ENCODE assay signal across 8 cellular contexts in genomic region chr17:48831549-48831883, GRCh38. TPM values are rescaled to one million over a fixed set of nuclear protein-coding genes. Genes with fewer than 3 reads are reported as not detected.
DNase-seq lines count a peak whose midpoint lies in the region; ATAC-seq, FAIRE-seq and TF ChIP-seq lines count a peak whose summit lies in the region.

No MANE protein-coding gene starts in this region.

- 1% methylated on average over 8 of the region's 8 CpGs for WGBS in esophagus, 2 donors

- H3K9me3 Mint-ChIP-seq in CD8-positive, alpha-beta memory T cell: no peaks in the 10 kb centered on the region

- H3K9me3 ChIP-seq in CD8-positive, alpha-beta memory T cell (ENCODE audit: low read length): no peaks in the 10 kb centered on the region
- no peaks in the 10 kb centered on the region for H3K9me3 ChIP-seq in Peyer's patch
- H3K9me3 ChIP-seq in esophagus (ENCODE audit: control insufficient read depth in 2 of 2, insufficient read depth in 1 of 2, low read depth in 1 of 2, low read length in 1 of 2): no peaks in the 10 kb centered on the region
- no peaks in the 10 kb centered on the region for H3K9me3 ChIP-seq in parathyroid adenoma (ENCODE audit: control insufficient read depth, low read length)

- TF ChIP-seq CTCF in Peyer's patch (IDR thresholded peaks at IDR 0.05): no peak
- TF ChIP-seq CTCF in parathyroid adenoma (IDR thresholded peaks at IDR 0.05): no peak

- peaks cover 49% of the 10 kb centered on the region for H3K4me1 ChIP-seq in CD8-positive, alpha-beta memory T cell (ENCODE audit: insufficient read depth, low read length)
- H3K4me1 ChIP-seq in Peyer's patch (peaks cover 0 to 35% (median 5%) of the 10 kb centered on the region in 4 donors), esophagus (ENCODE audit: control insufficient read depth in 2 of 2, insufficient read depth in 2 of 2, low read length in 1 of 2) (peaks cover 2 to 5% of the 10 kb centered on the region in 2 donors), parathyroid adenoma (peaks cover 18% of the 10 kb centered on the region)

- H3K79me2 ChIP-seq in parathyroid adenoma: peaks cover 36% of the 10 kb centered on the region

- CTCF ChIA-PET in CD8-positive, alpha-beta memory T cell (lab: Charles Lee): interaction anchor here (0.9 to 3.3 kb wide), 4 partner anchors 9 to 17 kb away, joined by 3 to 13 read pairs (median 6); no protein-coding TSS in a partner anchor

- ATAC-seq in GM18861 (IDR thresholded peaks at IDR 0.05; ENCODE audit: unreplicated experiment): no peak

- peaks cover 0 to 14% (median 3%) of the 10 kb centered on the region in 3 donors for H3K36me3 Mint-ChIP-seq in CD8-positive, alpha-beta memory T cell

- H3K4me3 Mint-ChIP-seq in CD8-positive, alpha-beta memory T cell: peak overlapping the region; percentile 95 to 98 (median 97)

- H3K27me3 Mint-ChIP-seq in CD8-positive, alpha-beta memory T cell: peaks cover 0 to 9% of the 10 kb centered on the region in 2 donors

- no peak for FAIRE-seq in H54 (lab: Jason Lieb, UNC)

- H2AFZ ChIP-seq in parathyroid adenoma: peak overlapping the region; percentile 74

- H3K27me3 ChIP-seq in CD8-positive, alpha-beta memory T cell (ENCODE audit: insufficient read depth, low read length, poor library complexity, severe bottlenecking): no peaks in the 10 kb centered on the region
- H3K27me3 ChIP-seq in Peyer's patch (no peaks in the 10 kb centered on the region), esophagus (ENCODE audit: control insufficient read depth in 1 of 2, insufficient read depth in 2 of 2, low read length in 2 of 2) (no peaks in the 10 kb centered on the region), parathyroid adenoma (ENCODE audit: control insufficient read depth, insufficient read depth, low read length) (no peaks in the 10 kb centered on the region)

- TF ChIP-seq POLR2A in Peyer's patch (IDR thresholded peaks at IDR 0.05) (no peak), H54 (IDR thresholded peaks at IDR 0.05; ENCODE audit: low read depth, low read length) (no peak)

- no peak overlapping the region for H3K9ac ChIP-seq in parathyroid adenoma

- H3K4me2 ChIP-seq in parathyroid adenoma (ENCODE audit: low read length): peak overlapping the region; percentile 61

- DNase-seq in CD8-positive, alpha-beta memory T cell: no peak
- DNase-seq in Peyer's patch: no peak
- DNase-seq in HK-2 (ENCODE audit: unreplicated experiment): no peak
- no peak for DNase-seq in H54 (ENCODE audit: insufficient read length, low spot score)
- no peak for DNase-seq in D341Med (ENCODE audit: low spot score)

- peak overlapping the region; percentile 89 for H3K27ac ChIP-seq in CD8-positive, alpha-beta memory T cell (ENCODE audit: low read depth, low read length)
- H3K27ac ChIP-seq in Peyer's patch: peak overlapping the region; percentile 88 to 96 (median 94)
- peak overlapping the region; percentile 93 to 94 for H3K27ac ChIP-seq in esophagus (ENCODE audit: low read depth in 2 of 2, low read length in 1 of 2)
- H3K27ac ChIP-seq in parathyroid adenoma: peak overlapping the region; percentile 76

- H3K27ac Mint-ChIP-seq in CD8-positive, alpha-beta memory T cell: peak overlapping the region; percentile 15 to 99 (median 98)

- H3K4me1 Mint-ChIP-seq in CD8-positive, alpha-beta memory T cell: peaks cover 34 to 65% (median 58%) of the 10 kb centered on the region in 3 donors

- no peaks in the 10 kb centered on the region for H3K36me3 ChIP-seq in CD8-positive, alpha-beta memory T cell (ENCODE audit: insufficient read depth, low read length)
- H3K36me3 ChIP-seq in Peyer's patch (no peaks in the 10 kb centered on the region), esophagus (ENCODE audit: control insufficient read depth in 2 of 2, insufficient read depth in 2 of 2, low read length in 1 of 2) (no peaks in the 10 kb centered on the region), parathyroid adenoma (ENCODE audit: control insufficient read depth, insufficient read depth, low read length) (no peaks in the 10 kb centered on the region)

- peak overlapping the region; percentile 88 for H3K4me3 ChIP-seq in CD8-positive, alpha-beta memory T cell (ENCODE audit: low read length)
- peak overlapping the region; percentile 73 to 97 (median 88) for H3K4me3 ChIP-seq in Peyer's patch
- H3K4me3 ChIP-seq in esophagus (ENCODE audit: low read depth in 1 of 2, low read length in 2 of 2): peak overlapping the region; percentile 77 to 88
- peak overlapping the region; percentile 75 for H3K4me3 ChIP-seq in parathyroid adenoma (ENCODE audit: low read depth, low read length)

- POLR2A ChIA-PET in CD8-positive, alpha-beta memory T cell (lab: Charles Lee): interaction anchor here (1.0 to 1.6 kb wide), 2 partner anchors 10 to 76 kb away, joined by 3 to 8 read pairs; no protein-coding TSS in a partner anchor

RNA-seq across cellular contexts. Expression of gene CALCOCO2, which starts 0.7 kb away (rescaled TPM):
- total RNA-seq in CD8-positive, alpha-beta memory T cell: 10 to 100 TPM; 57.4 to 61.8 TPM
- polyA plus RNA-seq in CD8-positive, alpha-beta memory T cell: 182 TPM
- total RNA-seq in Peyer's patch: 100 to 1,000 TPM; 124 to 334 (median 163) TPM
- 10 to 100 TPM; 38.8 to 57.5 TPM for polyA plus RNA-seq in esophagus

RNA-seq across cellular contexts. Expression of gene TTLL6, which starts 14.5 kb away (rescaled TPM):
- not detected for total RNA-seq in CD8-positive, alpha-beta memory T cell
- polyA plus RNA-seq in CD8-positive, alpha-beta memory T cell: not detected
- total RNA-seq in Peyer's patch: 1 to 10 TPM in 3 of 4 donors, not detected in 1; 1.1 to 7.5 (median 1.5) TPM
- under 1 TPM; 0.02 to 0.05 TPM for polyA plus RNA-seq in esophagus
